ENCODE assay signal across 27 cellular contexts in the genomic region with DNA sequence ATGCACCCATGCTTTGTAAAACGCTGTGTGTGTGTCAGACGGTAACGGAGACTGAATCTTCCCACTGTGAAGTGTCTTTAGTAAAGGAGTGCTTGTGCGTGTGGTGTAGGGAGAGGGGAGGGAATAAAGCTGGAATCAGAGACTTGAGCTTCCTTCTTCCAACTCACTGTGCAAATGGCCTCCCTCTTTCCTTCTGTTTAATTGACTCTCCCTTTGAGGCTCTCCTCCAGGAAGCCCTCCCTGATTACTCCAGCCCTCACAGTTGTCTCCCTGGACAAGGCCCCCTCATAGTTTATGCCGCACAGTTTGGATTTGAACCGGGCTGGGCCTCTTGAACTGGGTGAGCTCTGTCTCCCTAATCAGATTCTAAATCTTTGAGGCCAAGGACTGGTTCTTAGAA. TPM values are rescaled to one million over a fixed set of nuclear protein-coding genes. Genes with fewer than 3 reads are reported as not detected.
"Had no signal": no experiment of that assay in that cellular context is flagged by ENCODE, and none has a peak within 500 bp of the region (broad histone marks: within the 10 kb centered on the region; RNA-seq: fewer than 3 reads in every experiment).

No MANE protein-coding gene starts in this region.

- ATAC-seq: activated naive CD4-positive, alpha-beta T cell treated with anti-CD3 and anti-CD28 coated beads, Interleukin-2, amount 50 U/mL, for 72 hours; activated T-cell treated with anti-CD3 and anti-CD28 coated beads, Interleukin-2, amount 50 U/mL, for 72 hours; body of pancreas; naive thymus-derived CD4-positive, alpha-beta T cell; sciatic nerve; stimulated activated effector memory CD8-positive, alpha-beta T cell treated with anti-CD3 and anti-CD28 coated beads, Interleukin-12 subunit alpha, Interleukin-12 subunit beta, amount 100 ng/mL, for 72 hours had no signal

- H3K27ac Mint-ChIP-seq: activated naive CD4-positive, alpha-beta T cell treated with anti-CD3 and anti-CD28 coated beads, Interleukin-2, amount 50 U/mL, for 72 hours; activated T-cell treated with anti-CD3 and anti-CD28 coated beads, Interleukin-2, amount 50 U/mL, for 72 hours; mesothelial cell of epicardium; naive thymus-derived CD4-positive, alpha-beta T cell; stimulated activated effector memory CD8-positive, alpha-beta T cell treated with anti-CD3 and anti-CD28 coated beads, Interleukin-12 subunit alpha, Interleukin-12 subunit beta, amount 100 ng/mL, for 72 hours; stimulated activated naive CD8-positive, alpha-beta T cell treated with anti-CD3 and anti-CD28 coated beads, Interleukin-15, Interleukin-2, amounts not matched to agents 100 ng/mL and 50 ng/mL, for 24 hours; T-helper 2 cell treated with Interferon-gamma antibody and Interleukin-4, amounts not matched to agents 5 μg/mL and 100 μg/mL, for 36 hours had no signal

- FAIRE-seq: colon, islet of Langerhans had no signal

- H3K27me3 ChIP-seq: adrenal gland, body of pancreas, ovary had no signal

- H3K36me3 ChIP-seq: adrenal gland, esophagus muscularis mucosa, ovary, prostate gland had no signal

- H3K9me3 ChIP-seq: adrenal gland, body of pancreas, esophagus muscularis mucosa, ovary, prostate gland had no signal

- H3K36me3 Mint-ChIP-seq: activated naive CD4-positive, alpha-beta T cell treated with anti-CD3 and anti-CD28 coated beads, Interleukin-2, amount 50 U/mL, for 72 hours; mesothelial cell of epicardium; naive thymus-derived CD4-positive, alpha-beta T cell; stimulated activated effector memory CD8-positive, alpha-beta T cell treated with anti-CD3 and anti-CD28 coated beads, Interleukin-12 subunit alpha, Interleukin-12 subunit beta, amount 100 ng/mL, for 72 hours had no signal

- H3K4me3 Mint-ChIP-seq: activated T-cell treated with anti-CD3 and anti-CD28 coated beads, Interleukin-2, amount 50 U/mL, for 72 hours; mesothelial cell of epicardium; naive thymus-derived CD4-positive, alpha-beta T cell; stimulated activated effector memory CD8-positive, alpha-beta T cell treated with anti-CD3 and anti-CD28 coated beads, Interleukin-12 subunit alpha, Interleukin-12 subunit beta, amount 100 ng/mL, for 72 hours; stimulated activated naive CD8-positive, alpha-beta T cell treated with anti-CD3 and anti-CD28 coated beads, Interleukin-15, Interleukin-2, amounts not matched to agents 100 ng/mL and 50 ng/mL, for 24 hours; T-helper 2 cell treated with Interferon-gamma antibody and Interleukin-4, amounts not matched to agents 5 μg/mL and 100 μg/mL, for 36 hours had no signal

- DNase-seq: activated CD4-positive, alpha-beta T cell treated with anti-CD3 and anti-CD28 coated beads for 4 hours; activated CD4-positive, alpha-beta T cell treated with anti-CD3 and anti-CD28 coated beads, Interleukin-2, amount 50 U/mL, for 4 hours; activated naive CD4-positive, alpha-beta T cell; activated T-cell treated with anti-CD3 and anti-CD28 coated beads for 4 hours; activated T-cell treated with anti-CD3 and anti-CD28 coated beads, Interleukin-2, amount 50 U/mL, for 72 hours; effector CD4-positive, alpha-beta T cell; foreskin melanocyte; naive thymus-derived CD4-positive, alpha-beta T cell; ovary; retina; stimulated activated CD4-positive, alpha-beta T cell treated with anti-CD3 and anti-CD28 coated beads, Interleukin-4, amount 100 ng/mL, for 24 hours; substantia nigra; T-helper 1 cell had no signal

- H3K4me1 Mint-ChIP-seq: stimulated activated effector memory CD8-positive, alpha-beta T cell treated with anti-CD3 and anti-CD28 coated beads, Interleukin-12 subunit alpha, Interleukin-12 subunit beta, amount 100 ng/mL, for 72 hours had no signal

- H3K27ac ChIP-seq: esophagus muscularis mucosa, ovary, skin epidermis had no signal

- H3K4me3 ChIP-seq: adrenal gland, body of pancreas, esophagus muscularis mucosa, ovary, prostate gland, skin epidermis had no signal

- H3K9me3 Mint-ChIP-seq: activated naive CD4-positive, alpha-beta T cell treated with anti-CD3 and anti-CD28 coated beads, Interleukin-2, amount 50 U/mL, for 72 hours; activated T-cell treated with anti-CD3 and anti-CD28 coated beads, Interleukin-2, amount 50 U/mL, for 72 hours; mesothelial cell of epicardium; naive thymus-derived CD4-positive, alpha-beta T cell; stimulated activated effector memory CD8-positive, alpha-beta T cell treated with anti-CD3 and anti-CD28 coated beads, Interleukin-12 subunit alpha, Interleukin-12 subunit beta, amount 100 ng/mL, for 72 hours; stimulated activated naive CD8-positive, alpha-beta T cell treated with anti-CD3 and anti-CD28 coated beads, Interleukin-15, Interleukin-2, amounts not matched to agents 100 ng/mL and 50 ng/mL, for 24 hours; T-helper 2 cell treated with Interferon-gamma antibody and Interleukin-4, amounts not matched to agents 5 μg/mL and 100 μg/mL, for 36 hours had no signal

RNA-seq across cellular contexts. Expression of a gene that starts 23.0 kb away (rescaled TPM):
- total RNA-seq: glomerular endothelial cell had no signal
- polyA plus RNA-seq: naive thymus-derived CD4-positive, alpha-beta T cell had no signal

RNA-seq across cellular contexts. Expression of a gene that starts 59.8 kb away (rescaled TPM):
- polyA plus RNA-seq: naive thymus-derived CD4-positive, alpha-beta T cell had no signal
